18 cellular contexts compared by ENCODE assay signal in the genomic region with DNA sequence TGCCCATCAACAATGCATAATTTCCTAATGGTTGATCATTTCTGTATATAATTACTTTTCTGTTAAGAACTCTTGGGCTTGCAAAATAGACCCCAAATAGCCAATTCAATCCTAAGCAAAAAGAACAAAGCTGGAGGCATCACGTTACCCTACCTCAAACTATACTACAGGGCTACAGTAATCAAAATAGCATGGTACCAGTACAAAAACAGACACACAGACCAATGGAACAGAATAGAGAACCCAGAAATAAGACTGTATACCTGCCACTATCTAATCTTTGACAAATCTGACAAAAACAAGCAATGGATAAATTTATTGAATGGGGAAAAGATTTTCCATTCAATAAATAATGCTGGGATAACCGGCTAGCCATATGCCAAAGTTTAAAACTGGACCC.
DNase-seq lines count a peak whose midpoint lies in the region; ATAC-seq and TF ChIP-seq lines count a peak whose summit lies in the region.
"Had no signal": no experiment of that assay in that cellular context is flagged by ENCODE, and none has a peak within 500 bp of the region (broad histone marks: within the 10 kb centered on the region; RNA-seq: fewer than 3 reads in every experiment).

No MANE protein-coding gene starts in this region.

- H3K4me1 ChIP-seq in CD4-positive, CD25-positive, alpha-beta regulatory T cell (ENCODE audit: control insufficient read depth, insufficient read depth, low read length, poor library complexity, severe bottlenecking) = no peaks in the 10 kb centered on the region
- H3K4me1 ChIP-seq in HUES48 (ENCODE audit: control insufficient read depth, insufficient read depth, low read length) (no peaks in the 10 kb centered on the region), iPS-20b (ENCODE audit: insufficient read depth, low read length) (no peaks in the 10 kb centered on the region), thyroid gland (no peaks in the 10 kb centered on the region)
- H3K4me1 ChIP-seq: HAP-1, testis had no signal

- H3K27ac ChIP-seq in CD4-positive, CD25-positive, alpha-beta regulatory T cell (ENCODE audit: insufficient read depth, low read length, poor library complexity, severe bottlenecking) = no peak overlapping the region
- H3K27ac ChIP-seq in HUES48 (ENCODE audit: low read depth, low read length) (no peak overlapping the region), iPS-20b (ENCODE audit: low read length) (no peak overlapping the region), thyroid gland (no peak overlapping the region), coronary artery (no peak overlapping the region)
- H3K27ac ChIP-seq: testis had no signal

- no peak overlapping the region for H3K4me3 ChIP-seq in CD4-positive, CD25-positive, alpha-beta regulatory T cell (ENCODE audit: low read depth, low read length)
- H3K4me3 ChIP-seq in HUES48 (ENCODE audit: low read depth, low read length) (peak overlapping the region; percentile 68), astrocyte of the spinal cord (ENCODE audit: low read depth, low read length) (peak overlapping the region; percentile 39), iPS-20b (ENCODE audit: low read length) (peak overlapping the region; percentile 56; the same call in 1 of the 2 replicates), thyroid gland (replicated peaks in 1 of 3) (no peak overlapping the region), coronary artery (no peak overlapping the region)
- H3K4me3 ChIP-seq: HAP-1, testis had no signal

- peaks cover 0 to 1% (median 0%) of the 10 kb centered on the region in 7 donors for H3K9me3 Mint-ChIP-seq in CD4-positive, CD25-positive, alpha-beta regulatory T cell

- in situ Hi-C loops in astrocyte of the spinal cord (cut with HindIII; ENCODE audit: low sequenced_read_pairs) = no loop called here

- no peak overlapping the region for H3K27ac Mint-ChIP-seq in CD4-positive, CD25-positive, alpha-beta regulatory T cell
- H3K27ac Mint-ChIP-seq: B cell had no signal

- no peaks in the 10 kb centered on the region for H3K36me3 Mint-ChIP-seq in CD4-positive, CD25-positive, alpha-beta regulatory T cell

- H3K9me3 ChIP-seq in CD4-positive, CD25-positive, alpha-beta regulatory T cell (ENCODE audit: control insufficient read depth in 2 of 2, low read length in 2 of 2) = no peaks in the 10 kb centered on the region
- no peaks in the 10 kb centered on the region; the same call in 1 of the 2 replicates for H3K9me3 ChIP-seq in HUES48 (ENCODE audit: control insufficient read depth, insufficient read depth, low read length)
- no peaks in the 10 kb centered on the region for H3K9me3 ChIP-seq in iPS-20b (ENCODE audit: insufficient read depth, low read depth, low read length)
- H3K9me3 ChIP-seq in thyroid gland = no peaks in the 10 kb centered on the region
- H3K9me3 ChIP-seq: HAP-1, testis had no signal

- TF ChIP-seq POLR2A in thyroid gland (IDR thresholded peaks at IDR 0.05) = no peak

- no peak for TF ChIP-seq CTCF in astrocyte of the spinal cord (IDR thresholded peaks at IDR 0.05; ENCODE audit: low read depth, low read length)
- no peak for TF ChIP-seq CTCF in thyroid gland (IDR thresholded peaks at IDR 0.05)
- no peak for TF ChIP-seq CTCF in coronary artery (IDR thresholded peaks at IDR 0.05)

- intact Hi-C loops in thyroid gland (cut with DNase I) = no loop called here

- ATAC-seq in CD4-positive, CD25-positive, alpha-beta regulatory T cell (ENCODE audit: low read depth in 2 of 2) = no peak
- no peak for ATAC-seq in HG03280 (IDR thresholded peaks at IDR 0.05; ENCODE audit: unreplicated experiment)
- ATAC-seq: left cardiac atrium, Panc1 had no signal

- DNase-seq in CD4-positive, CD25-positive, alpha-beta regulatory T cell = no peak
- no peak for DNase-seq in astrocyte of the spinal cord (ENCODE audit: low read depth, low spot score)
- no peak for DNase-seq in thyroid gland
- no peak for DNase-seq in NK-92 treated with Interleukin-12 subunit alpha and Interleukin-12 subunit beta, amount 100 ng/mL, for 24 hours (lab: John Stamatoyannopoulos, UW)
- no peak for DNase-seq in coronary artery (ENCODE audit: low spot score)
- DNase-seq: activated CD4-positive, alpha-beta T cell treated with anti-CD3 and anti-CD28 coated beads for 1 hour; activated effector memory CD4-positive, alpha-beta T cell treated with Interleukin-2 at 50 U/mL for 16 hours; Karpas-422; left cardiac atrium; NCI-H524; T-helper 1 cell; testis had no signal

- WGBS in thyroid gland, 2 donors = 90 to 94% methylated on average over 2 of the region's 2 CpGs

- H3K9ac ChIP-seq in HUES48 (ENCODE audit: low read depth, low read length) (no peak overlapping the region), iPS-20b (ENCODE audit: low read depth, low read length) (peak overlapping the region; percentile 73; the same call in 1 of the 2 replicates)

- no peaks in the 10 kb centered on the region for H3K36me3 ChIP-seq in CD4-positive, CD25-positive, alpha-beta regulatory T cell (ENCODE audit: control insufficient read depth, insufficient read depth, low read length)
- H3K36me3 ChIP-seq in HUES48 (ENCODE audit: control insufficient read depth, insufficient read depth, low read length) (0 out of 2 replicates have a peak, but pooled peaks cover 6% of the 10 kb centered on the region), iPS-20b (ENCODE audit: insufficient read depth, low read depth, low read length) (no peaks in the 10 kb centered on the region), thyroid gland (no peaks in the 10 kb centered on the region)
- H3K36me3 ChIP-seq: HAP-1 had no signal

- no peaks in the 10 kb centered on the region for H3K27me3 ChIP-seq in CD4-positive, CD25-positive, alpha-beta regulatory T cell (ENCODE audit: control insufficient read depth, insufficient read depth, low read length)
- H3K27me3 ChIP-seq in HUES48 (ENCODE audit: control insufficient read depth, insufficient read depth, low read length) = no peaks in the 10 kb centered on the region
- no peaks in the 10 kb centered on the region for H3K27me3 ChIP-seq in iPS-20b (ENCODE audit: insufficient read depth, low read length)
- no peaks in the 10 kb centered on the region for H3K27me3 ChIP-seq in thyroid gland
- H3K27me3 ChIP-seq: testis had no signal

- no peaks in the 10 kb centered on the region for H3K27me3 Mint-ChIP-seq in CD4-positive, CD25-positive, alpha-beta regulatory T cell

- H3K4me3 Mint-ChIP-seq in CD4-positive, CD25-positive, alpha-beta regulatory T cell = peak overlapping the region in 3 of 4 donors; percentile 71 to 91 (median 88)

- no peaks in the 10 kb centered on the region for H3K4me1 Mint-ChIP-seq in CD4-positive, CD25-positive, alpha-beta regulatory T cell
- H3K4me1 Mint-ChIP-seq: B cell had no signal

Comparison
In these comparisons a context has a peak if more than half of its experiments do, and no peak if none do; other contexts are left out.
1. H3K4me3 ChIP-seq: peak in HUES48 (single experiment), astrocyte of the spinal cord (single experiment) and iPS-20b (single experiment); none in CD4-positive, CD25-positive, alpha-beta regulatory T cell (single experiment), thyroid gland (0 of 3) and coronary artery (single experiment).